8 cellular contexts compared by ENCODE assay signal in genomic region chr4:82429728-82430192, GRCh38. TPM values are rescaled to one million over a fixed set of nuclear protein-coding genes. Genes with fewer than 3 reads are reported as not detected.
DNase-seq lines count a peak whose midpoint lies in the region; ATAC-seq and TF ChIP-seq lines count a peak whose summit lies in the region.

No MANE protein-coding gene starts in this region.

- peaks cover 49% of the 10 kb centered on the region for H3K4me1 Mint-ChIP-seq in activated CD8-positive, alpha-beta T cell treated with anti-CD3 and anti-CD28 coated beads for 36 hours (ENCODE audit: low read depth)
- H3K4me1 Mint-ChIP-seq in glutamatergic neuron (ENCODE audit: low read depth, unreplicated experiment): peaks cover 21% of the 10 kb centered on the region

- POLR2A ChIA-PET in activated CD8-positive, alpha-beta T cell treated with anti-CD3 and anti-CD28 coated beads for 36 hours (lab: Charles Lee): interaction anchor here (0.7 to 8.1 kb wide), 16 partner anchors 10 to 680 kb away, joined by 3 to 193 read pairs (median 5); partner anchors contain the start of genes HNRNPD and THAP9

- ATAC-seq in HG03439 (IDR thresholded peaks at IDR 0.05; ENCODE audit: unreplicated experiment): peak; percentile 7
- no peak for ATAC-seq in activated CD8-positive, alpha-beta T cell treated with anti-CD3 and anti-CD28 coated beads for 36 hours

- peaks cover 78% of the 10 kb centered on the region for H3K36me3 Mint-ChIP-seq in activated CD8-positive, alpha-beta T cell treated with anti-CD3 and anti-CD28 coated beads for 36 hours (ENCODE audit: low read depth)
- H3K36me3 Mint-ChIP-seq in glutamatergic neuron (ENCODE audit: unreplicated experiment): peaks cover 11% of the 10 kb centered on the region

- H3K9me3 Mint-ChIP-seq in activated CD8-positive, alpha-beta T cell treated with anti-CD3 and anti-CD28 coated beads for 36 hours: no peaks in the 10 kb centered on the region
- peaks cover 27% of the 10 kb centered on the region for H3K9me3 Mint-ChIP-seq in glutamatergic neuron (ENCODE audit: unreplicated experiment)

- no peak for TF ChIP-seq CTCF in activated CD8-positive, alpha-beta T cell treated with anti-CD3 and anti-CD28 coated beads for 36 hours (IDR thresholded peaks at IDR 0.05)
- peak; percentile 40 for TF ChIP-seq CTCF in glutamatergic neuron (IDR thresholded peaks at IDR 0.05; ENCODE audit: partially characterized antibody, unreplicated experiment)

- CTCF ChIA-PET in activated CD8-positive, alpha-beta T cell treated with anti-CD3 and anti-CD28 coated beads for 36 hours (lab: Charles Lee): interaction anchor here (0.6 to 2.1 kb wide), 13 partner anchors 8 to 145 kb away, joined by 3 to 12 read pairs (median 6); partner anchors contain the start of gene HNRNPD

- peak overlapping the region; percentile 97 for H3K4me3 Mint-ChIP-seq in activated CD8-positive, alpha-beta T cell treated with anti-CD3 and anti-CD28 coated beads for 36 hours
- H3K4me3 Mint-ChIP-seq in glutamatergic neuron (ENCODE audit: unreplicated experiment): peak overlapping the region; percentile 98

- peak in 3 of 4 experiments; percentile 72 to 84 (median 80) for DNase-seq in activated naive CD4-positive, alpha-beta T cell (lab: John Stamatoyannopoulos, UW)
- no peak for DNase-seq in activated naive CD4-positive, alpha-beta T cell treated with Interleukin-2 at 50 U/mL for 16 hours
- DNase-seq in activated CD8-positive, alpha-beta T cell treated with anti-CD3 and anti-CD28 coated beads for 36 hours: no peak
- DNase-seq in glutamatergic neuron (no peak), pulmonary artery endothelial cell (ENCODE audit: low read depth, low spot score) (peak; percentile 7), GM19240 (ENCODE audit: insufficient read length, low spot score) (no peak), mesenteric fat pad (ENCODE audit: low spot score) (no peak)

- intact Hi-C loops in activated CD8-positive, alpha-beta T cell treated with anti-CD3 and anti-CD28 coated beads for 36 hours (cut with micrococcal nuclease): loop anchor here (10.0 kb wide), 1 partner anchor 465 kb away; the partner anchor contains the start of gene SEC31A

- peak overlapping the region; percentile 99 for H3K27ac Mint-ChIP-seq in activated CD8-positive, alpha-beta T cell treated with anti-CD3 and anti-CD28 coated beads for 36 hours
- peak overlapping the region; percentile 100 for H3K27ac Mint-ChIP-seq in glutamatergic neuron (ENCODE audit: unreplicated experiment)

- H3K27me3 Mint-ChIP-seq in activated CD8-positive, alpha-beta T cell treated with anti-CD3 and anti-CD28 coated beads for 36 hours: no peaks in the 10 kb centered on the region
- peaks cover 9% of the 10 kb centered on the region for H3K27me3 Mint-ChIP-seq in glutamatergic neuron (ENCODE audit: unreplicated experiment)

RNA-seq across cellular contexts. Expression of gene HNRNPDL, which starts 0.5 kb away (rescaled TPM):
- 100 to 1,000 TPM; 330 to 339 TPM for total RNA-seq in activated CD8-positive, alpha-beta T cell treated with anti-CD3 and anti-CD28 coated beads for 36 hours
- total RNA-seq in glutamatergic neuron (ENCODE audit: unreplicated experiment): 444 TPM
- 166 and 217 TPM in 2 replicates for total RNA-seq in pulmonary artery endothelial cell
- 217 TPM for total RNA-seq in mesenteric fat pad

RNA-seq across cellular contexts. Expression of gene ENOPH1, which starts 0.6 kb away (rescaled TPM):
- total RNA-seq in activated CD8-positive, alpha-beta T cell treated with anti-CD3 and anti-CD28 coated beads for 36 hours: 10 to 100 TPM; 78.9 to 83.5 TPM
- total RNA-seq in glutamatergic neuron (ENCODE audit: unreplicated experiment) (26.9 TPM), pulmonary artery endothelial cell (47.8 and 69.3 TPM in 2 replicates), mesenteric fat pad (21.2 TPM)

RNA-seq across cellular contexts. Expression of gene HNRNPD, which starts 56.0 kb away (rescaled TPM):
- total RNA-seq in activated CD8-positive, alpha-beta T cell treated with anti-CD3 and anti-CD28 coated beads for 36 hours: 100 to 1,000 TPM; 384 to 403 TPM
- 253 TPM for total RNA-seq in glutamatergic neuron (ENCODE audit: unreplicated experiment)
- 44.1 and 52.4 TPM in 2 replicates for total RNA-seq in pulmonary artery endothelial cell
- total RNA-seq in mesenteric fat pad: 112 TPM

Comparison
In these comparisons a context has a peak if more than half of its experiments do, and no peak if none do; other contexts are left out.
1. DNase-seq: peak in activated naive CD4-positive, alpha-beta T cell (3 of 4) and pulmonary artery endothelial cell (single experiment); none in activated naive CD4-positive, alpha-beta T cell treated with Interleukin-2 at 50 U/mL for 16 hours (single experiment), activated CD8-positive, alpha-beta T cell treated with anti-CD3 and anti-CD28 coated beads for 36 hours (single experiment), glutamatergic neuron (single experiment), GM19240 (single experiment) and mesenteric fat pad (single experiment).